In genomic region chr21:35508389-35508888, GRCh38 we compare ENCODE assay signal across 8 cellular contexts.
DNase-seq lines count a peak whose midpoint lies in the region; ATAC-seq lines count a peak whose summit lies in the region.

No MANE protein-coding gene starts in this region.

- H3K4me1 Mint-ChIP-seq in T-helper 1 cell treated with Interleukin-12 subunit alpha and Interleukin-12 subunit beta and Interleukin-4 antibody, amounts not matched to agents 30 μg/mL and 1 μg/mL, for 36 hours (ENCODE audit: low read depth): peaks cover 56% of the 10 kb centered on the region

- H3K4me3 Mint-ChIP-seq in T-helper 1 cell treated with Interleukin-12 subunit alpha and Interleukin-12 subunit beta and Interleukin-4 antibody, amounts not matched to agents 30 μg/mL and 1 μg/mL, for 36 hours: no peak overlapping the region

- H3K27ac Mint-ChIP-seq in T-helper 1 cell treated with Interleukin-12 subunit alpha and Interleukin-12 subunit beta and Interleukin-4 antibody, amounts not matched to agents 30 μg/mL and 1 μg/mL, for 36 hours: peak overlapping the region; percentile 28

- H3K36me3 Mint-ChIP-seq in T-helper 1 cell treated with Interleukin-12 subunit alpha and Interleukin-12 subunit beta and Interleukin-4 antibody, amounts not matched to agents 30 μg/mL and 1 μg/mL, for 36 hours (ENCODE audit: low read depth): peaks cover 2% of the 10 kb centered on the region

- H3K9me3 Mint-ChIP-seq in T-helper 1 cell treated with Interleukin-12 subunit alpha and Interleukin-12 subunit beta and Interleukin-4 antibody, amounts not matched to agents 30 μg/mL and 1 μg/mL, for 36 hours: no peaks in the 10 kb centered on the region

- no peak for DNase-seq in T-helper 1 cell
- peak; percentile 1 for DNase-seq in RKO (ENCODE audit: low spot score)
- peak; percentile 84 for DNase-seq in foreskin melanocyte
- peak; percentile 39 for DNase-seq in renal cortical epithelial cell (ENCODE audit: low read depth)

- no peak for ATAC-seq in GM21619 (IDR thresholded peaks at IDR 0.05; ENCODE audit: unreplicated experiment)
- ATAC-seq in GM18502 (IDR thresholded peaks at IDR 0.05; ENCODE audit: poor library complexity, unreplicated experiment): no peak
- no peak for ATAC-seq in HG03378 (IDR thresholded peaks at IDR 0.05; ENCODE audit: unreplicated experiment)

- no peaks in the 10 kb centered on the region for H3K27me3 Mint-ChIP-seq in T-helper 1 cell treated with Interleukin-12 subunit alpha and Interleukin-12 subunit beta and Interleukin-4 antibody, amounts not matched to agents 30 μg/mL and 1 μg/mL, for 36 hours (ENCODE audit: low read depth)

Comparison
In these comparisons a context has a peak if more than half of its experiments do, and no peak if none do; other contexts are left out.
1. DNase-seq: peak in RKO (single experiment), foreskin melanocyte (single experiment) and renal cortical epithelial cell (single experiment); none in T-helper 1 cell (0 of 5).